11 cellular contexts compared by ENCODE assay signal in genomic region chr7:70681847-70682350, GRCh38.
DNase-seq lines count a peak whose midpoint lies in the region; ATAC-seq and TF ChIP-seq lines count a peak whose summit lies in the region.
"Had no signal": no experiment of that assay in that cellular context is flagged by ENCODE, and none has a peak within 500 bp of the region (broad histone marks: within the 10 kb centered on the region; RNA-seq: fewer than 3 reads in every experiment).

No MANE protein-coding gene starts in this region.

- no peak overlapping the region for H3K4me2 ChIP-seq in PC-9

- H3K9me3 Mint-ChIP-seq in activated CD4-positive, alpha-beta T cell treated with anti-CD3 and anti-CD28 coated beads for 36 hours (ENCODE audit: low read depth): no peaks in the 10 kb centered on the region
- H3K9me3 Mint-ChIP-seq in naive B cell: no peaks in the 10 kb centered on the region
- H3K9me3 Mint-ChIP-seq: brain had no signal

- H3K9me2 ChIP-seq in PC-9 (ENCODE audit: insufficient read depth): no peaks in the 10 kb centered on the region

- H3K27ac ChIP-seq in stomach (peak overlapping the region in 1 of 5 donors; percentile 11), PC-9 (no peak overlapping the region)
- H3K27ac ChIP-seq: suprapubic skin had no signal

- H4K20me1 ChIP-seq in PC-9 (ENCODE audit: insufficient read depth): no peaks in the 10 kb centered on the region

- H3K4me1 ChIP-seq in stomach (no peaks in the 10 kb centered on the region), PC-9 (replicated peaks; ENCODE audit: insufficient read depth) (no peaks in the 10 kb centered on the region)

- H3K4me1 Mint-ChIP-seq in activated CD4-positive, alpha-beta T cell treated with anti-CD3 and anti-CD28 coated beads for 36 hours: peaks cover 40% of the 10 kb centered on the region
- H3K4me1 Mint-ChIP-seq in naive B cell: peaks cover 0 to 12% (median 3%) of the 10 kb centered on the region in 3 donors

- DNase-seq in activated CD4-positive, alpha-beta T cell treated with anti-CD3 and anti-CD28 coated beads for 36 hours: peak; percentile 58
- DNase-seq in activated CD4-positive, alpha-beta T cell treated with anti-CD3 and anti-CD28 coated beads for 1 hour: no peak
- peak; percentile 71 for DNase-seq in NCI-H1694 treated with DMSO at 0.1 percent for 48 hours (lab: John Stamatoyannopoulos, UW)
- DNase-seq in naive B cell: no peak
- no peak for DNase-seq in stomach
- DNase-seq in PC-9: no peak
- DNase-seq in Kasumi-1 (lab: John Stamatoyannopoulos, UW): no peak
- DNase-seq: NCI-H1105 had no signal

- H3K27me3 Mint-ChIP-seq in activated CD4-positive, alpha-beta T cell treated with anti-CD3 and anti-CD28 coated beads for 36 hours: peaks cover 8% of the 10 kb centered on the region
- no peaks in the 10 kb centered on the region for H3K27me3 Mint-ChIP-seq in naive B cell

- TF ChIP-seq CTCF in stomach (IDR thresholded peaks at IDR 0.05) (no peak), PC-9 (conservative IDR thresholded peaks at IDR 0.05) (no peak)

- 62 to 75% (median 68%) methylated on average over 8 of the region's 8 CpGs for WGBS in stomach, 5 donors

- H3F3A ChIP-seq in PC-9 (ENCODE audit: insufficient read depth, low read depth): no peaks in the 10 kb centered on the region

- H3K27me3 ChIP-seq in stomach (no peaks in the 10 kb centered on the region), PC-9 (ENCODE audit: insufficient read depth, low read depth) (peaks cover 43% of the 10 kb centered on the region)
- H3K27me3 ChIP-seq: suprapubic skin had no signal

- H3K79me2 ChIP-seq in PC-9 (ENCODE audit: low read depth): no peaks in the 10 kb centered on the region

- peak; percentile 52 for ATAC-seq in activated CD4-positive, alpha-beta T cell treated with anti-CD3 and anti-CD28 coated beads for 36 hours
- peak; percentile 81 for ATAC-seq in HG02588 (IDR thresholded peaks at IDR 0.05; ENCODE audit: unreplicated experiment)
- peak; percentile 32 to 33 for ATAC-seq in naive B cell (ENCODE audit: low read depth in 2 of 2)

- H2AFZ ChIP-seq in PC-9: no peak overlapping the region

- BruUV-seq in PC-9 (replicated peaks; lab: Mats Ljungman, UMichigan): no TSS peak

- H3K9me3 ChIP-seq in stomach (no peaks in the 10 kb centered on the region), PC-9 (ENCODE audit: insufficient read depth, low read depth) (no peaks in the 10 kb centered on the region)
- H3K9me3 ChIP-seq: suprapubic skin had no signal

- TF ChIP-seq POLR2A in stomach (IDR thresholded peaks at IDR 0.05): no peak

- CTCF ChIA-PET in activated CD4-positive, alpha-beta T cell treated with anti-CD3 and anti-CD28 coated beads for 36 hours (lab: Charles Lee): interaction anchor here (0.6 to 1.4 kb wide), 2 partner anchors 40 to 859 kb away, joined by 3 read pairs; no protein-coding TSS in a partner anchor
- CTCF ChIA-PET in PC-9 (lab: Charles Lee): no interaction called here

- TF ChIP-seq EP300 in stomach (IDR thresholded peaks at IDR 0.05): no peak

- no peak overlapping the region for H3K27ac Mint-ChIP-seq in activated CD4-positive, alpha-beta T cell treated with anti-CD3 and anti-CD28 coated beads for 36 hours
- H3K27ac Mint-ChIP-seq in naive B cell: peak overlapping the region in 1 of 6 donors; percentile 23

- peak overlapping the region; percentile 11 for H3K4me3 Mint-ChIP-seq in activated CD4-positive, alpha-beta T cell treated with anti-CD3 and anti-CD28 coated beads for 36 hours
- no peak overlapping the region for H3K4me3 Mint-ChIP-seq in naive B cell

- H3K4me3 ChIP-seq in stomach: no peak overlapping the region
- no peak overlapping the region for H3K4me3 ChIP-seq in PC-9
- H3K4me3 ChIP-seq: suprapubic skin had no signal

- POLR2A ChIA-PET in activated CD4-positive, alpha-beta T cell treated with anti-CD3 and anti-CD28 coated beads for 36 hours (lab: Charles Lee): interaction anchor here (0.5 kb wide), 1 partner anchor 333 kb away, joined by 3 read pairs; no protein-coding TSS in a partner anchor
- POLR2A ChIA-PET in PC-9 (lab: Charles Lee; ENCODE audit: unreplicated experiment): no interaction called here

- H3K36me3 Mint-ChIP-seq in activated CD4-positive, alpha-beta T cell treated with anti-CD3 and anti-CD28 coated beads for 36 hours (ENCODE audit: low read depth): no peaks in the 10 kb centered on the region
- H3K36me3 Mint-ChIP-seq in naive B cell: no peaks in the 10 kb centered on the region

- intact Hi-C loops in activated CD4-positive, alpha-beta T cell treated with anti-CD3 and anti-CD28 coated beads for 36 hours (cut with DNase I, micrococcal nuclease): no loop called here
- intact Hi-C loops in stomach (cut with DNase I; ENCODE audit: low total_unique reads) (no loop called here), PC-9 (cut with micrococcal nuclease; ENCODE audit: unreplicated experiment) (no loop called here)

- H3K36me3 ChIP-seq in stomach (no peaks in the 10 kb centered on the region), PC-9 (ENCODE audit: low read depth) (no peaks in the 10 kb centered on the region)
- H3K36me3 ChIP-seq: suprapubic skin had no signal

Comparison
In these comparisons a context has a peak if more than half of its experiments do, and no peak if none do; other contexts are left out.
1. DNase-seq: peak in activated CD4-positive, alpha-beta T cell treated with anti-CD3 and anti-CD28 coated beads for 36 hours (single experiment) and NCI-H1694 treated with DMSO at 0.1 percent for 48 hours (single experiment); none in activated CD4-positive, alpha-beta T cell treated with anti-CD3 and anti-CD28 coated beads for 1 hour (single experiment), naive B cell (single experiment), stomach (single experiment), PC-9 (0 of 2) and Kasumi-1 (0 of 2).
2. Peak in every context shown above with its lines, with median percentiles within 50 percentile points of each other: ATAC-seq.